1 cellular context compared by ENCODE assay signal in the genomic region with DNA sequence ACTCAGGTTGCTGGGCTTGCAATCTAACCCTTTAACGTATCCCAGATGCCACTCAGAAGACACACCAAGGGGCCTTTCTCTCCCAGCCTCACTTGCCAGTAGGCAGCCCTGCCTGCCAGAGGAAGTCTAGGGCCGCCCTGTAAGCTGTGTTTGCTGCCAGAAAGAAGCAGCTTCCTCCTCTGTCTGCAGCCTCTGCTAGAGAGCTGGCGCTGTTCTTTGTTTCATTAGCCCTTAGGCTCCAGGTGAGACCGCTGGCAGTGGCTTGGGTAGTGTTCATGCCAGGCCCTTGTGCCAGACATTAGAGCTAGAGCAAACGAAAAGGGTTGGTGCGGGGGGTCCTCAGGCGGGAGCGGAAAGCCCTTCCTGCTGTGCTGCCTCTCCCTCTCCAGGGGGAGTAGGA.
TF ChIP-seq lines count a peak whose summit lies in the region.

No MANE protein-coding gene starts in this region.

TF ChIP-seq in K562, 482 proteins besides CTCF, POLR2A, EP300 and RAD21:
- TF ChIP-seq HNRNPK (IDR thresholded peaks at IDR 0.05; ENCODE audit: low read depth, low read length, poor library complexity, severe bottlenecking) (no peak), FOXK2 (conservative IDR thresholded peaks at IDR 0.05 in 1 of 2, IDR thresholded peaks at IDR 0.05 in 1 of 2; ENCODE audit: low read depth in 2 of 2) (no peak), SREBF2 (CRISPR knock-in tag; IDR thresholded peaks at IDR 0.05) (no peak), FOS (IDR thresholded peaks at IDR 0.05; ENCODE audit: extremely low read depth, insufficient read length) (no peak)
- TF ChIP-seq, protein P1, sequence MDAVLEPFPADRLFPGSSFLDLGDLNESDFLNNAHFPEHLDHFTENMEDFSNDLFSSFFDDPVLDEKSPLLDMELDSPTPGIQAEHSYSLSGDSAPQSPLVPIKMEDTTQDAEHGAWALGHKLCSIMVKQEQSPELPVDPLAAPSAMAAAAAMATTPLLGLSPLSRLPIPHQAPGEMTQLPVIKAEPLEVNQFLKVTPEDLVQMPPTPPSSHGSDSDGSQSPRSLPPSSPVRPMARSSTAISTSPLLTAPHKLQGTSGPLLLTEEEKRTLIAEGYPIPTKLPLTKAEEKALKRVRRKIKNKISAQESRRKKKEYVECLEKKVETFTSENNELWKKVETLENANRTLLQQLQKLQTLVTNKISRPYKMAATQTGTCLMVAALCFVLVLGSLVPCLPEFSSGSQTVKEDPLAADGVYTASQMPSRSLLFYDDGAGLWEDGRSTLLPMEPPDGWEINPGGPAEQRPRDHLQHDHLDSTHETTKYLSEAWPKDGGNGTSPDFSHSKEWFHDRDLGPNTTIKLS (IDR thresholded peaks at IDR 0.05; ENCODE audit: borderline replicate concordance, low read depth), result no peak
